ENCODE assay signal across 8 cellular contexts in the genomic region with DNA sequence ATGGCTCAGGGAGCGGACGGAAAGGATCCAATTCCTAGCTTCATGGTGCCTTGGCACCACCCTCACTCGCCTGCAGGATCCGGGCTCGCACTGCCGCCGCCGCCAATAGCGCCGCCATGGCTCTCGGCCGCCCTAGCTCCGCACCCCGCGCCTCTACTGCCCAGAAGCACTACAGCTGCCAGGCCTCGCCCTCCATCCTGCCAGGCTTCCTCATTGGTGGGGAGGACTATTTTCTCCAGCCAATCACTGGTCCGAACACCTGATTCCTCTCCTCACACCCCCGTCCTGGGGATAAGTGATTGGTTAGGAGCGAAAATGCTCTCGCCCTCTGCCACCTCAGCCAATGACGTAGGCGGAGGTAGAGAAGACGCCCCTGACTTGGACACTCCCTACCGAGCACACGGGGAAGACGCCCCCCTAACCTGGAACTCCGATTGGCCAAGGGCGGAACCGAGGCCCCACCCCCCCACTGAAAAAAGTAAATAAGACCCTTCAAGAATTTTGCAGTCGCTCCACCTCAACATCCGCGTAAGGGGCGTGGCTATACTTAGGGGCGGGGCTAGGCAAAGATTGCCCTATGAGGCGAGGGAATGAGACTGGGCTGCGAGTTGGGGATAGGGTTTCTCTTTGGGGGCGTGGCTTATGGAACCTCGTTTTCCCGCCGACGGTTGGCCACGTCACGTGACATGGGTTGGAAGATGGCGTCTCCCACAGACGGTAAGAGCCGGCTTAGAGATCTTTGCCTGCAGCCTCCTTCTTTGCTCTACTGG. TPM values are rescaled to one million over a fixed set of nuclear protein-coding genes. Genes with fewer than 3 reads are reported as not detected.
DNase-seq lines count a peak whose midpoint lies in the region; ATAC-seq and TF ChIP-seq lines count a peak whose summit lies in the region.

A gene (minus strand): TSS at position 177 of the 770 bp plus-strand sequence. CDS start 59 bp downstream, at position 118.
A gene with protein sequence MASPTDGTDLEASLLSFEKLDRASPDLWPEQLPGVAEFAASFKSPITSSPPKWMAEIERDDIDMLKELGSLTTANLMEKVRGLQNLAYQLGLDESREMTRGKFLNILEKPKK (plus strand): TSS at position 680 of the 770 bp plus-strand sequence. CDS start 19 bp downstream, at position 699.

- peak; percentile 100 for DNase-seq in AG08395 (ENCODE audit: low spot score)
- peak; percentile 100 for DNase-seq in NCI-H2196 treated with DMSO at 0.1 percent for 48 hours (lab: John Stamatoyannopoulos, UW; ENCODE audit: unreplicated experiment)
- DNase-seq in breast epithelium (ENCODE audit: low spot score in 2 of 2) = peak; percentile 100

- no peaks in the 10 kb centered on the region for H3K27me3 ChIP-seq in breast epithelium
- no peaks in the 10 kb centered on the region for H3K27me3 ChIP-seq in skeletal muscle tissue (ENCODE audit: control insufficient read depth in 3 of 3, insufficient read depth in 3 of 3, low read length in 3 of 3)

- intact Hi-C loops in breast epithelium (cut with DNase I; ENCODE audit: low total_unique reads) = no loop called here

- H3K36me3 ChIP-seq in breast epithelium = no peaks in the 10 kb centered on the region
- no peaks in the 10 kb centered on the region for H3K36me3 ChIP-seq in skeletal muscle tissue (ENCODE audit: control insufficient read depth in 3 of 3, insufficient read depth in 3 of 3, low read length in 3 of 3)

- ATAC-seq in GM18873 (IDR thresholded peaks at IDR 0.05; ENCODE audit: low FRiP score, unreplicated experiment) (peak; percentile 91), HG03139 (IDR thresholded peaks at IDR 0.05; ENCODE audit: unreplicated experiment) (peak; percentile 93)

- TF ChIP-seq POLR2A in breast epithelium (IDR thresholded peaks at IDR 0.05) = peak; percentile 88

- H3K4me1 ChIP-seq in breast epithelium (peaks cover 0 to 5% of the 10 kb centered on the region in 2 donors), skeletal muscle tissue (ENCODE audit: control insufficient read depth in 3 of 3, insufficient read depth in 3 of 3, low read length in 3 of 3) (peaks cover 18 to 33% (median 22%) of the 10 kb centered on the region in 3 donors)

- no peak; the same call in 1 of the 2 replicates for TF ChIP-seq CTCF in VCaP (conservative IDR thresholded peaks at IDR 0.05)
- peak; percentile 9 to 14 (median 13) for TF ChIP-seq CTCF in breast epithelium (IDR thresholded peaks at IDR 0.05)

- peak within 1 kb of the TSS; percentile 77 to 89 (median 85) for H3K4me3 ChIP-seq in breast epithelium
- peak within 1 kb of the TSS; percentile 90 for H3K4me3 ChIP-seq in iPS-18c (ENCODE audit: insufficient read depth, low read depth, low read length)
- H3K4me3 ChIP-seq in skeletal muscle tissue (ENCODE audit: low read length in 3 of 3) = peak within 1 kb of the TSS; percentile 94 to 99 (median 97)

- peak within 1 kb of the TSS; percentile 73 for H3K27ac ChIP-seq in VCaP
- peak within 1 kb of the TSS; percentile 89 to 95 for H3K27ac ChIP-seq in breast epithelium
- peak within 1 kb of the TSS; percentile 97 for H3K27ac ChIP-seq in skeletal muscle tissue (ENCODE audit: low read depth, low read length)

- H3K9me3 ChIP-seq in breast epithelium (no peaks in the 10 kb centered on the region), iPS-18c (ENCODE audit: control insufficient read depth, insufficient read depth, low read length) (no peaks in the 10 kb centered on the region), skeletal muscle tissue (ENCODE audit: control insufficient read depth in 3 of 3, low read length in 3 of 3) (no peaks in the 10 kb centered on the region)

- H3K9ac ChIP-seq in skeletal muscle tissue (ENCODE audit: low read depth in 1 of 3, low read length in 3 of 3) = peak within 1 kb of the TSS; percentile 91 to 98 (median 95)

RNA-seq across cellular contexts. Expression of the first gene that starts in this region (rescaled TPM):
- 10 to 100 TPM; 26.9 to 78.9 (median 40.7) TPM for total RNA-seq in breast epithelium
- total RNA-seq in skeletal muscle tissue = 24.0 TPM

RNA-seq across cellular contexts. Expression of the second gene that starts in this region (rescaled TPM):
- total RNA-seq in breast epithelium (10 to 100 TPM; 11.1 to 13.0 (median 11.4) TPM), skeletal muscle tissue (11.5 TPM)

Comparison
In these comparisons a context has a peak if more than half of its experiments do, and no peak if none do; other contexts are left out.
1. Peak in every context shown above with its lines: DNase-seq, ATAC-seq, H3K4me3 ChIP-seq and H3K27ac ChIP-seq.